Comparison of ENCODE assay signal across 9 cellular contexts in genomic region chr10:29517352-29517923, GRCh38.
A peak's percentile ranks its signal among the peaks of the same experiment; 100 is the strongest.
DNase-seq lines count a peak whose midpoint lies in the region; ATAC-seq, FAIRE-seq and TF ChIP-seq lines count a peak whose summit lies in the region.
"Had no signal": no experiment of that assay in that cellular context is flagged by ENCODE, and none has a peak within 500 bp of the region (broad histone marks: within the 10 kb centered on the region; RNA-seq: fewer than 3 reads in every experiment).

No MANE protein-coding gene starts in this region.

- no peak overlapping the region for H3K27ac Mint-ChIP-seq in activated T-helper 1 cell treated with anti-CD3 and anti-CD28 coated beads, Interleukin-12 subunit alpha, Interleukin-12 subunit beta, Interleukin-2, Interleukin-4 antibody, amounts not matched to agents 30 ng/mL and 10 ng/mL and 1 ng/mL, durations not matched to agents 14 hours and 24 hours and 36 hours
- H3K27ac Mint-ChIP-seq in CD8-positive, alpha-beta memory T cell = no peak overlapping the region

- no peaks in the 10 kb centered on the region for H3K4me1 ChIP-seq in KMS-11 (ENCODE audit: low read depth, poor library complexity, severe bottlenecking)
- H3K4me1 ChIP-seq in K562 (replicated peaks in 1 of 2; ENCODE audit: control insufficient read depth in 2 of 2, insufficient read depth in 2 of 2, low read length in 2 of 2) = no peaks in the 10 kb centered on the region
- no peaks in the 10 kb centered on the region for H3K4me1 ChIP-seq in CD8-positive, alpha-beta memory T cell (ENCODE audit: insufficient read depth, low read length)

- TF ChIP-seq CTCF in KMS-11 (conservative IDR thresholded peaks at IDR 0.05; ENCODE audit: low read depth, low read length) = peak; percentile 68
- TF ChIP-seq CTCF in K562 (IDR thresholded peaks at IDR 0.05 in 2 of 3, conservative IDR thresholded peaks at IDR 0.05 in 1 of 3; ENCODE audit: insufficient read depth in 2 of 3, low read depth in 1 of 3, low read length in 3 of 3) = peak; percentile 61 to 71 (median 64)

- intact Hi-C loops in K562 (cut with micrococcal nuclease) = no loop called here
- intact Hi-C loops in activated T-helper 1 cell treated with anti-CD3 and anti-CD28 coated beads, Interleukin-12 subunit alpha, Interleukin-12 subunit beta, Interleukin-2, Interleukin-4 antibody, amounts not matched to agents 30 ng/mL and 10 ng/mL and 1 ng/mL, durations not matched to agents 14 hours and 24 hours and 36 hours (cut with micrococcal nuclease) = no loop called here

- H3K4me3 Mint-ChIP-seq in activated T-helper 1 cell treated with anti-CD3 and anti-CD28 coated beads, Interleukin-12 subunit alpha, Interleukin-12 subunit beta, Interleukin-2, Interleukin-4 antibody, amounts not matched to agents 30 ng/mL and 10 ng/mL and 1 ng/mL, durations not matched to agents 14 hours and 24 hours and 36 hours = no peak overlapping the region
- H3K4me3 Mint-ChIP-seq in CD8-positive, alpha-beta memory T cell = no peak overlapping the region

- H3K4me1 Mint-ChIP-seq in activated T-helper 1 cell treated with anti-CD3 and anti-CD28 coated beads, Interleukin-12 subunit alpha, Interleukin-12 subunit beta, Interleukin-2, Interleukin-4 antibody, amounts not matched to agents 30 ng/mL and 10 ng/mL and 1 ng/mL, durations not matched to agents 14 hours and 24 hours and 36 hours (ENCODE audit: low read depth) = peaks cover under 1% of the 10 kb centered on the region
- H3K4me1 Mint-ChIP-seq in CD8-positive, alpha-beta memory T cell = no peaks in the 10 kb centered on the region

- CTCF ChIA-PET in K562 (lab: Yijun Ruan, JAX; ENCODE audit: low intra/inter-chr PET ratio) = no interaction called here
- CTCF ChIA-PET in CD8-positive, alpha-beta memory T cell (lab: Charles Lee) = no interaction called here

- peak in 1 of 2 experiments; percentile 28; a peak in 1 of 4 replicates for TF ChIP-seq RAD21 in K562 (CRISPR knock-in tag; conservative IDR thresholded peaks at IDR 0.05 in 1 of 2, IDR thresholded peaks at IDR 0.05 in 1 of 2)

- no TSS peak for BruUV-seq in K562 (replicated peaks; lab: Mats Ljungman, UMichigan)

- H2AFZ ChIP-seq in KMS-11 (ENCODE audit: low read depth) = no peak overlapping the region
- no peak overlapping the region for H2AFZ ChIP-seq in K562 (ENCODE audit: low read depth, low read length)

- H3K4me2 ChIP-seq in KMS-11 = no peak overlapping the region
- H3K4me2 ChIP-seq in K562 (ENCODE audit: insufficient read depth, low read length) = no peak overlapping the region

- H3K27me3 ChIP-seq in KMS-11 (ENCODE audit: insufficient read depth, low read depth) = no peaks in the 10 kb centered on the region
- peaks cover 8 to 27% of the 10 kb centered on the region in 2 experiments; a peak in 4 of 5 replicates for H3K27me3 ChIP-seq in K562 (ENCODE audit: control insufficient read depth in 2 of 2, insufficient read depth in 2 of 2, low read length in 2 of 2)
- no peaks in the 10 kb centered on the region for H3K27me3 ChIP-seq in CD8-positive, alpha-beta memory T cell (ENCODE audit: insufficient read depth, low read length, poor library complexity, severe bottlenecking)

- H3K9me3 ChIP-seq in K562 (replicated peaks; ENCODE audit: control insufficient read depth, insufficient read depth, low read depth, low read length) = no peaks in the 10 kb centered on the region
- no peaks in the 10 kb centered on the region for H3K9me3 ChIP-seq in CD8-positive, alpha-beta memory T cell (ENCODE audit: low read length)

- DNase-seq in Daoy (ENCODE audit: low read depth) (peak; percentile 5), K562 (ENCODE audit: extremely low read depth in 1 of 4, low spot score in 3 of 4) (peak; percentile 38 to 52 (median 42)), left kidney (ENCODE audit: low read depth, low spot score) (peak; percentile 69)
- DNase-seq in activated T-helper 1 cell treated with anti-CD3 and anti-CD28 coated beads, Interleukin-12 subunit alpha, Interleukin-12 subunit beta, Interleukin-2, Interleukin-4 antibody, amounts not matched to agents 30 ng/mL and 10 ng/mL and 1 ng/mL, durations not matched to agents 14 hours and 24 hours and 36 hours (ENCODE audit: low spot score) = no peak
- DNase-seq in CD8-positive, alpha-beta memory T cell = no peak

- no peaks in the 10 kb centered on the region for H3K36me3 Mint-ChIP-seq in activated T-helper 1 cell treated with anti-CD3 and anti-CD28 coated beads, Interleukin-12 subunit alpha, Interleukin-12 subunit beta, Interleukin-2, Interleukin-4 antibody, amounts not matched to agents 30 ng/mL and 10 ng/mL and 1 ng/mL, durations not matched to agents 14 hours and 24 hours and 36 hours (ENCODE audit: low read depth)
- H3K36me3 Mint-ChIP-seq in CD8-positive, alpha-beta memory T cell = peaks cover 5 to 34% (median 9%) of the 10 kb centered on the region in 3 donors

- H3K9ac ChIP-seq in KMS-11 (no peak overlapping the region), K562 (ENCODE audit: insufficient read depth in 1 of 2, low read depth in 2 of 2, low read length in 2 of 2) (no peak overlapping the region)

- 0% methylated on average over 8 of the region's 8 CpGs for WGBS in K562 (ENCODE audit: insufficient coverage, low coverage, missing lambda C conversion rate)

- H3K27ac ChIP-seq in KMS-11 = no peak overlapping the region
- no peak overlapping the region for H3K27ac ChIP-seq in K562 (ENCODE audit: extremely low read depth, low read depth, low read length)
- H3K27ac ChIP-seq in CD8-positive, alpha-beta memory T cell (ENCODE audit: low read depth, low read length) = no peak overlapping the region

- H3K4me3 ChIP-seq in KMS-11 (IDR thresholded peaks at IDR 0.05; ENCODE audit: insufficient read depth, low read depth, low read length) (no peak overlapping the region), K562 (no peak overlapping the region)
- H3K4me3 ChIP-seq in CD8-positive, alpha-beta memory T cell (ENCODE audit: low read length) = no peak overlapping the region

- in situ Hi-C loops in K562 (cut with MboI) = no loop called here

- ATAC-seq in K562 (peak; percentile 93), GM19467 (IDR thresholded peaks at IDR 0.05; ENCODE audit: unreplicated experiment) (no peak), GM18511 (IDR thresholded peaks at IDR 0.05; ENCODE audit: unreplicated experiment) (no peak)

- H3K27me3 Mint-ChIP-seq in activated T-helper 1 cell treated with anti-CD3 and anti-CD28 coated beads, Interleukin-12 subunit alpha, Interleukin-12 subunit beta, Interleukin-2, Interleukin-4 antibody, amounts not matched to agents 30 ng/mL and 10 ng/mL and 1 ng/mL, durations not matched to agents 14 hours and 24 hours and 36 hours (ENCODE audit: insufficient read depth) = no peaks in the 10 kb centered on the region
- H3K27me3 Mint-ChIP-seq in CD8-positive, alpha-beta memory T cell = no peaks in the 10 kb centered on the region

- TF ChIP-seq EP300 in K562 (IDR thresholded peaks at IDR 0.05; ENCODE audit: low read length) = no peak

- POLR2A ChIA-PET in K562 (lab: Yijun Ruan, JAX) = interaction anchor here (0.5 to 1.0 kb wide), 2 partner anchors 12 to 319 kb away, joined by 3 read pairs; no protein-coding TSS in a partner anchor
- POLR2A ChIA-PET in CD8-positive, alpha-beta memory T cell (lab: Charles Lee) = no interaction called here

- FAIRE-seq in K562 (lab: Jason Lieb, UNC) = peak; percentile 65
- FAIRE-seq: islet of Langerhans had no signal

- no peak for TF ChIP-seq POLR2A in K562 (conservative IDR thresholded peaks at IDR 0.05)

- no peaks in the 10 kb centered on the region for H3K9me3 Mint-ChIP-seq in activated T-helper 1 cell treated with anti-CD3 and anti-CD28 coated beads, Interleukin-12 subunit alpha, Interleukin-12 subunit beta, Interleukin-2, Interleukin-4 antibody, amounts not matched to agents 30 ng/mL and 10 ng/mL and 1 ng/mL, durations not matched to agents 14 hours and 24 hours and 36 hours
- no peaks in the 10 kb centered on the region for H3K9me3 Mint-ChIP-seq in CD8-positive, alpha-beta memory T cell

- no peaks in the 10 kb centered on the region for H3K9me1 ChIP-seq in K562 (ENCODE audit: control insufficient read depth, insufficient read depth, low read length)

- H3K79me2 ChIP-seq in KMS-11 (ENCODE audit: insufficient read depth, low read depth) (no peaks in the 10 kb centered on the region), K562 (ENCODE audit: control insufficient read depth, insufficient read depth, low read length) (no peaks in the 10 kb centered on the region)

- H3K36me3 ChIP-seq in KMS-11 (ENCODE audit: insufficient read depth) = no peaks in the 10 kb centered on the region
- H3K36me3 ChIP-seq in K562 (ENCODE audit: control insufficient read depth, insufficient read depth, low read length) = no peaks in the 10 kb centered on the region
- H3K36me3 ChIP-seq in CD8-positive, alpha-beta memory T cell (ENCODE audit: insufficient read depth, low read length) = peaks cover 5% of the 10 kb centered on the region

- H4K20me1 ChIP-seq in KMS-11 (ENCODE audit: insufficient read depth) = no peaks in the 10 kb centered on the region
- H4K20me1 ChIP-seq in K562 (replicated peaks; ENCODE audit: control insufficient read depth, insufficient read depth, low read length) = no peaks in the 10 kb centered on the region

TF ChIP-seq in K562, 482 proteins besides CTCF, POLR2A, EP300 and RAD21 (continues in another document):
- TF ChIP-seq, protein P1, sequence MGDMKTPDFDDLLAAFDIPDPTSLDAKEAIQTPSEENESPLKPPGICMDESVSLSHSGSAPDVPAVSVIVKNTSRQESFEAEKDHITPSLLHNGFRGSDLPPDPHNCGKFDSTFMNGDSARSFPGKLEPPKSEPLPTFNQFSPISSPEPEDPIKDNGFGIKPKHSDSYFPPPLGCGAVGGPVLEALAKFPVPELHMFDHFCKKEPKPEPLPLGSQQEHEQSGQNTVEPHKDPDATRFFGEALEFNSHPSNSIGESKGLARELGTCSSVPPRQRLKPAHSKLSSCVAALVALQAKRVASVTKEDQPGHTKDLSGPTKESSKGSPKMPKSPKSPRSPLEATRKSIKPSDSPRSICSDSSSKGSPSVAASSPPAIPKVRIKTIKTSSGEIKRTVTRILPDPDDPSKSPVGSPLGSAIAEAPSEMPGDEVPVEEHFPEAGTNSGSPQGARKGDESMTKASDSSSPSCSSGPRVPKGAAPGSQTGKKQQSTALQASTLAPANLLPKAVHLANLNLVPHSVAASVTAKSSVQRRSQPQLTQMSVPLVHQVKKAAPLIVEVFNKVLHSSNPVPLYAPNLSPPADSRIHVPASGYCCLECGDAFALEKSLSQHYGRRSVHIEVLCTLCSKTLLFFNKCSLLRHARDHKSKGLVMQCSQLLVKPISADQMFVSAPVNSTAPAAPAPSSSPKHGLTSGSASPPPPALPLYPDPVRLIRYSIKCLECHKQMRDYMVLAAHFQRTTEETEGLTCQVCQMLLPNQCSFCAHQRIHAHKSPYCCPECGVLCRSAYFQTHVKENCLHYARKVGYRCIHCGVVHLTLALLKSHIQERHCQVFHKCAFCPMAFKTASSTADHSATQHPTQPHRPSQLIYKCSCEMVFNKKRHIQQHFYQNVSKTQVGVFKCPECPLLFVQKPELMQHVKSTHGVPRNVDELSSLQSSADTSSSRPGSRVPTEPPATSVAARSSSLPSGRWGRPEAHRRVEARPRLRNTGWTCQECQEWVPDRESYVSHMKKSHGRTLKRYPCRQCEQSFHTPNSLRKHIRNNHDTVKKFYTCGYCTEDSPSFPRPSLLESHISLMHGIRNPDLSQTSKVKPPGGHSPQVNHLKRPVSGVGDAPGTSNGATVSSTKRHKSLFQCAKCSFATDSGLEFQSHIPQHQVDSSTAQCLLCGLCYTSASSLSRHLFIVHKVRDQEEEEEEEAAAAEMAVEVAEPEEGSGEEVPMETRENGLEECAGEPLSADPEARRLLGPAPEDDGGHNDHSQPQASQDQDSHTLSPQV (IDR thresholded peaks at IDR 0.05) = no peak

Comparison
In these comparisons a context has a peak if more than half of its experiments do, and no peak if none do; other contexts are left out.
1. DNase-seq: peak in Daoy (single experiment), K562 (4 of 4) and left kidney (single experiment); none in activated T-helper 1 cell treated with anti-CD3 and anti-CD28 coated beads, Interleukin-12 subunit alpha, Interleukin-12 subunit beta, Interleukin-2, Interleukin-4 antibody, amounts not matched to agents 30 ng/mL and 10 ng/mL and 1 ng/mL, durations not matched to agents 14 hours and 24 hours and 36 hours (single experiment) and CD8-positive, alpha-beta memory T cell (0 of 5).